In the genomic region with DNA sequence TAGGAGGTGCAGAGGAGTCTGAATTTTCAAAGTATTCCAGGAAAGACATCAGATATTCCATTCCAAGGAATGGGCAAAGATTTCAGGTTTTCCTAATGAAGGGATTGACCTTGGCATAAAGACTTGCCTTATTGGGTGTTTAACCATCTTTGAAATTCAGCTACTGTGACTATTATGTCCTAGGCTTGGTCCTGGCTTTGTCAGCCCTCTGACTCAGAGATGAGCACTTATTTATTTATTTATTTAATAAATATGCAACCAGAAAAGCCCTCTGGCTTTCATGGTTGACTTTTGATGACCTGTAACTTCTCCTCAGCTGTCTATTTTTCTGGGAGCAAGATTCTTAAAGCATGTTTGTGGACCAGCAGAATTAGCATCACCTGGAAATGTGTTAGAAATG, we compare ENCODE assay signal across 31 cellular contexts.
"Had no signal": no experiment of that assay in that cellular context is flagged by ENCODE, and none has a peak within 500 bp of the region (broad histone marks: within the 10 kb centered on the region; RNA-seq: fewer than 3 reads in every experiment).

No MANE protein-coding gene starts in this region.

- H3K4me3 ChIP-seq: adrenal gland, body of pancreas had no signal

- H3K36me3 ChIP-seq: adrenal gland, brain microvascular endothelial cell had no signal

- ATAC-seq: activated CD8-positive, alpha-beta T cell treated with anti-CD3 and anti-CD28 coated beads for 36 hours; activated naive CD4-positive, alpha-beta T cell treated with anti-CD3 and anti-CD28 coated beads, Interleukin-2, amount 50 U/mL, for 72 hours; activated T-cell treated with anti-CD3 and anti-CD28 coated beads, Interleukin-2, amount 50 U/mL, for 4 hours; activated T-cell treated with anti-CD3 and anti-CD28 coated beads, Interleukin-2, amount 50 U/mL, for 72 hours; activated T-helper 17 cell treated with anti-CD3 and anti-CD28 coated beads, Interleukin-2, amount 50 U/mL, for 72 hours; body of pancreas; T-cell had no signal

- DNase-seq: activated B cell treated with CpG ODN at 0.5 μM for 24 hours; activated CD4-positive, alpha-beta memory T cell treated with anti-CD3 and anti-CD28 coated beads for 36 hours; activated CD4-positive, alpha-beta T cell treated with anti-CD3 and anti-CD28 coated beads for 4 hours; activated CD4-positive, alpha-beta T cell treated with anti-CD3 and anti-CD28 coated beads, Interleukin-2, amount 10 ng/mL, durations not matched to agents 24 days and 14 days; activated CD4-positive, alpha-beta T cell treated with anti-CD3 and anti-CD28 coated beads, Interleukin-2, amount 50 U/mL, for 1 hour; activated CD4-positive, alpha-beta T cell treated with anti-CD3 and anti-CD28 coated beads, Interleukin-2, amount 50 U/mL, for 4 hours; activated CD4-positive, CD25-positive, alpha-beta regulatory T cell treated with anti-CD3 and anti-CD28 coated beads, Interleukin-2, amount 50 U/mL, for 72 hours; activated CD8-positive, alpha-beta memory T cell treated with anti-CD3 and anti-CD28 coated beads, Interleukin-2, amount 50 U/mL, for 4 hours; activated CD8-positive, alpha-beta T cell treated with anti-CD3 and anti-CD28 coated beads for 36 hours; activated effector memory CD4-positive, alpha-beta T cell treated with anti-CD3 and anti-CD28 coated beads, Interleukin-2, amount 50 U/mL, for 16 hours; activated gamma-delta T cell treated with Interleukin-2 at 50 U/mL for 16 hours; activated naive CD4-positive, alpha-beta T cell; activated naive CD4-positive, alpha-beta T cell treated with anti-CD3 and anti-CD28 coated beads for 36 hours; activated naive CD4-positive, alpha-beta T cell treated with anti-CD3 and anti-CD28 coated beads, Interleukin-2, amount 50 U/mL, for 16 hours; activated naive CD8-positive, alpha-beta T cell treated with anti-CD3 and anti-CD28 coated beads for 36 hours; activated T-cell treated with anti-CD3 and anti-CD28 coated beads for 4 hours; activated T-cell treated with anti-CD3 and anti-CD28 coated beads, Interleukin-2, amount 50 U/mL, for 1 hour; activated T-cell treated with anti-CD3 and anti-CD28 coated beads, Interleukin-2, amount 50 U/mL, for 4 hours; activated T-cell treated with anti-CD3 and anti-CD28 coated beads, Interleukin-2, amount 50 U/mL, for 72 hours; adrenal gland; amniotic stem cell; aorta; body of pancreas; brain microvascular endothelial cell; central memory CD4-positive, alpha-beta T cell; T-cell; T-helper 2 cell; T-helper 9 cell had no signal

- H3K27ac ChIP-seq: adrenal gland, body of pancreas, brain microvascular endothelial cell, VCaP had no signal

- H3K27me3 ChIP-seq: adrenal gland, body of pancreas, brain microvascular endothelial cell had no signal

- H3K4me1 ChIP-seq: adrenal gland, body of pancreas had no signal

- H3K9me3 ChIP-seq: adrenal gland, body of pancreas had no signal
